8 cellular contexts compared by ENCODE assay signal in genomic region chrX:56763556-56764152, GRCh38. TPM values are rescaled to one million over a fixed set of nuclear protein-coding genes. Genes with fewer than 3 reads are reported as not detected.
DNase-seq lines count a peak whose midpoint lies in the region; ATAC-seq and FAIRE-seq lines count a peak whose summit lies in the region.

No MANE protein-coding gene starts in this region.

- DNase-seq in GM19239 (ENCODE audit: insufficient read length, low spot score) (no peak), T follicular helper cell (ENCODE audit: low read depth) (peak; percentile 83), ecto neural progenitor cell (ENCODE audit: low spot score) (peak; percentile 21), pulmonary artery endothelial cell (ENCODE audit: low read depth, low spot score) (peak; percentile 48), NOMO-1 (lab: John Stamatoyannopoulos, UW; ENCODE audit: unreplicated experiment in 2 of 2) (no peak), RCC 7860 (ENCODE audit: low spot score) (no peak), NCI-H2029 (lab: John Stamatoyannopoulos, UW) (no peak)

- ATAC-seq in GM21423 (IDR thresholded peaks at IDR 0.05; ENCODE audit: unreplicated experiment) = no peak

- FAIRE-seq in GM19239 (lab: Jason Lieb, UNC) (peak; percentile 70), RCC 7860 (lab: Jason Lieb, UNC) (no peak)

RNA-seq across cellular contexts. Expression of gene NBDY, which starts 34.6 kb away (rescaled TPM):
- total RNA-seq in pulmonary artery endothelial cell = 4.9 and 5.5 TPM in 2 replicates

Comparison
In these comparisons a context has a peak if more than half of its experiments do, and no peak if none do; other contexts are left out.
1. DNase-seq: peak in T follicular helper cell (single experiment), ecto neural progenitor cell (single experiment) and pulmonary artery endothelial cell (single experiment); none in GM19239 (single experiment), NOMO-1 (0 of 2), RCC 7860 (single experiment) and NCI-H2029 (single experiment).